2 cellular contexts compared by ENCODE assay signal in the genomic region with DNA sequence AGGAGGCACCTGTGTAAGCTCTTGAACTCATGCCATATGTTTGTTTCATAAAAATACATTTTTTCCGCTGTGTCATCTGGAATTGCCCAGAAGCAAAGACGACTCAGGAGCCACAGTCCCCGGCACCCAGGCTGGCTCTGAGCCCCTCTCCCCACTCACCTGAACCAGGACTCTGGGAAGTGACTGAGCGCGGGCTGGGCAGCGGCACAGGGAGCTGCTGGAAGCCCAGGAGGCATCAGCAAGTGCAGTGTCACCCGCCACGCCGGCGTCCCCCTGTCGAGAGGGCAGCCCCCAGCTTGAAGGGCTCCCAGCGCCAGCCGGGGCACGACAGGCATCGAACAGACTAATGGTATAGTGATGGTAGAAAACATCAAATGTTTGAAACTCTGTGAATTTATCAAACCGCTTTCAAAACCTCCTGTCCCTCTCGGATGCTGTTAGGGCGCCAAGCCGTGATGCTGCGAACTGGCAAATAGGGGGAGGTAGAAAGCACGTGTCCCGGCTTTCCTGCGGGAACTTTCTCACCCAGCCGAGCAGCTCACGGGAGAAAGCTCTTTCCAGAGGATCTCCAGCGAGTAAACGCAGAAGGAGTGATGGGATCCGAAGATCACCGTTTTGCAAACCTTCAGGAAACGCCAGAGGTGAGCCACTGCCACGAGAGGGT.
A peak's percentile ranks its signal among the peaks of the same experiment; 100 is the strongest.
TF ChIP-seq lines count a peak whose summit lies in the region.

No MANE protein-coding gene starts in this region.

TF ChIP-seq in IMR-90, 13 proteins besides CTCF, POLR2A, EP300 and RAD21:
- TF ChIP-seq, protein P1, sequence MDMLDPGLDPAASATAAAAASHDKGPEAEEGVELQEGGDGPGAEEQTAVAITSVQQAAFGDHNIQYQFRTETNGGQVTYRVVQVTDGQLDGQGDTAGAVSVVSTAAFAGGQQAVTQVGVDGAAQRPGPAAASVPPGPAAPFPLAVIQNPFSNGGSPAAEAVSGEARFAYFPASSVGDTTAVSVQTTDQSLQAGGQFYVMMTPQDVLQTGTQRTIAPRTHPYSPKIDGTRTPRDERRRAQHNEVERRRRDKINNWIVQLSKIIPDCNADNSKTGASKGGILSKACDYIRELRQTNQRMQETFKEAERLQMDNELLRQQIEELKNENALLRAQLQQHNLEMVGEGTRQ (IDR thresholded peaks at IDR 0.05; ENCODE audit: low read depth, low read length), result no peak
- TF ChIP-seq RCOR1 (IDR thresholded peaks at IDR 0.05; ENCODE audit: insufficient replicate concordance, low read length) (no peak), NFE2L2 (IDR thresholded peaks at IDR 0.05; ENCODE audit: low read depth, low read length) (0 out of 2 replicates have a peak, but pooled peaks have one; percentile 15), RFX5 (IDR thresholded peaks at IDR 0.05; ENCODE audit: low read depth, low read length) (no peak)
- TF ChIP-seq, protein P2, sequence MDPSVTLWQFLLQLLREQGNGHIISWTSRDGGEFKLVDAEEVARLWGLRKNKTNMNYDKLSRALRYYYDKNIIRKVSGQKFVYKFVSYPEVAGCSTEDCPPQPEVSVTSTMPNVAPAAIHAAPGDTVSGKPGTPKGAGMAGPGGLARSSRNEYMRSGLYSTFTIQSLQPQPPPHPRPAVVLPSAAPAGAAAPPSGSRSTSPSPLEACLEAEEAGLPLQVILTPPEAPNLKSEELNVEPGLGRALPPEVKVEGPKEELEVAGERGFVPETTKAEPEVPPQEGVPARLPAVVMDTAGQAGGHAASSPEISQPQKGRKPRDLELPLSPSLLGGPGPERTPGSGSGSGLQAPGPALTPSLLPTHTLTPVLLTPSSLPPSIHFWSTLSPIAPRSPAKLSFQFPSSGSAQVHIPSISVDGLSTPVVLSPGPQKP (IDR thresholded peaks at IDR 0.05; ENCODE audit: borderline replicate concordance, low read depth, low read length), result no peak

TF ChIP-seq in H1, 55 proteins besides CTCF, POLR2A, EP300 and RAD21:
- TF ChIP-seq, protein P3, sequence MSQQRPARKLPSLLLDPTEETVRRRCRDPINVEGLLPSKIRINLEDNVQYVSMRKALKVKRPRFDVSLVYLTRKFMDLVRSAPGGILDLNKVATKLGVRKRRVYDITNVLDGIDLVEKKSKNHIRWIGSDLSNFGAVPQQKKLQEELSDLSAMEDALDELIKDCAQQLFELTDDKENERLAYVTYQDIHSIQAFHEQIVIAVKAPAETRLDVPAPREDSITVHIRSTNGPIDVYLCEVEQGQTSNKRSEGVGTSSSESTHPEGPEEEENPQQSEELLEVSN (IDR thresholded peaks at IDR 0.05), result peak; percentile 84
- TF ChIP-seq BACH1 (IDR thresholded peaks at IDR 0.05; ENCODE audit: low read length), result peak; percentile 45; the same call in 1 of the 2 replicates
- TF ChIP-seq NANOG (IDR thresholded peaks at IDR 0.05; ENCODE audit: insufficient read depth, low read depth, low read length, poor library complexity, severe bottlenecking), result no peak
- no peak for TF ChIP-seq CREB1 (IDR thresholded peaks at IDR 0.05)
- TF ChIP-seq, protein P4, sequence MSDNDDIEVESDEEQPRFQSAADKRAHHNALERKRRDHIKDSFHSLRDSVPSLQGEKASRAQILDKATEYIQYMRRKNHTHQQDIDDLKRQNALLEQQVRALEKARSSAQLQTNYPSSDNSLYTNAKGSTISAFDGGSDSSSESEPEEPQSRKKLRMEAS (IDR thresholded peaks at IDR 0.05), result peak; percentile 81
